23 cellular contexts compared by ENCODE assay signal in genomic region chrX:14533867-14534266, GRCh38. TPM values are rescaled to one million over a fixed set of nuclear protein-coding genes. Genes with fewer than 3 reads are reported as not detected.
"Had no signal": no experiment of that assay in that cellular context is flagged by ENCODE, and none has a peak within 500 bp of the region (broad histone marks: within the 10 kb centered on the region; RNA-seq: fewer than 3 reads in every experiment).

No MANE protein-coding gene starts in this region.

- H3K27me3 ChIP-seq: MG63 had no signal

- DNase-seq: KBM-7, MG63, NCI-H1092, NCI-H1105 treated with DMSO at 0.1 percent for 48 hours, NCI-H1417 treated with DMSO at 0.1 percent for 48 hours, NCI-H187, NCI-H2029, NCI-H2081 treated with DMSO at 0.1 percent for 48 hours, NCI-H2171, NCI-H226, NCI-H446, NCI-H510A, NCI-H524 treated with DMSO at 0.1 percent for 48 hours, NCI-H69, NCI-H774, SHP77, SK-N-SH, SW 1271 had no signal

- H3K9me3 ChIP-seq: MG63, SK-N-SH had no signal

- H3K36me3 ChIP-seq: MG63 had no signal

- H3K9me2 ChIP-seq: SK-N-SH had no signal

- H3K4me2 ChIP-seq: SK-N-SH had no signal

- H3K9ac ChIP-seq: SK-N-SH had no signal

- H3K4me3 ChIP-seq: MG63 had no signal

- ATAC-seq: Panc1 had no signal

- H3K27ac ChIP-seq: HL-60, RWPE1 had no signal

RNA-seq across cellular contexts. Expression of gene GLRA2, which starts 4.5 kb away (rescaled TPM):
- total RNA-seq: LHCN-M2, SK-MEL-5 had no signal
- polyA plus RNA-seq: SK-N-SH had no signal
